Comparison of ENCODE assay signal across 17 cellular contexts in the genomic region with DNA sequence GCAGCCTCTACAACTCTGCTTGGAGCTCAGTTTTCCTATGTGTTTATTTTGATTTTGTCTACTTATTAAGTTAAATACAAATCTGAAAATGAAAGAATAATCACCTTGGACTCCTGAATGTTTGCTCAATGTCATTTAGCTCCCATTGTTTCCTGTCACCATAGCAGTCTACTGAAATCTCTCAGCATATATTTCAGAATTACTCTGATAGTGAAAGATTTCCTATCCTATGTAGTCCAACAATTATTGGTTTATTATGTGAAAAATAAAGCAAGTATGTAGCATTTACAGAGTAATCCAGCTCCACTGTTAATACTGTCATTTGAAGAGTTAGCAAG.
DNase-seq lines count a peak whose midpoint lies in the region; ATAC-seq and TF ChIP-seq lines count a peak whose summit lies in the region.
"Had no signal": no experiment of that assay in that cellular context is flagged by ENCODE, and none has a peak within 500 bp of the region (broad histone marks: within the 10 kb centered on the region; RNA-seq: fewer than 3 reads in every experiment).

No MANE protein-coding gene starts in this region.

- H3K4me3 ChIP-seq in SK-N-SH (ENCODE audit: low read depth in 2 of 2, low read length in 1 of 2) (no peak overlapping the region), mammary epithelial cell (replicated peaks in 1 of 3; ENCODE audit: insufficient read depth in 1 of 3, low read depth in 2 of 3, low read length in 3 of 3) (no peak overlapping the region), mucosa of descending colon (no peak overlapping the region), suprapubic skin (no peak overlapping the region), Karpas-422 (ENCODE audit: low read length) (no peak overlapping the region)
- H3K4me3 ChIP-seq: lung, neural progenitor cell had no signal

- H2AFZ ChIP-seq in SK-N-SH (ENCODE audit: low read depth) (no peak overlapping the region), mammary epithelial cell (ENCODE audit: low read depth, low read length) (no peak overlapping the region), Karpas-422 (ENCODE audit: low read length) (no peak overlapping the region)
- H2AFZ ChIP-seq: neural progenitor cell had no signal

- TF ChIP-seq CTCF in SK-N-SH (IDR thresholded peaks at IDR 0.05) (no peak), mammary epithelial cell (conservative IDR thresholded peaks at IDR 0.05 in 1 of 2, IDR thresholded peaks at IDR 0.05 in 1 of 2; ENCODE audit: extremely low read depth in 1 of 2, insufficient read depth in 1 of 2, low read depth in 1 of 2, low read length in 2 of 2) (no peak), mucosa of descending colon (IDR thresholded peaks at IDR 0.05) (no peak), suprapubic skin (IDR thresholded peaks at IDR 0.05) (no peak)

- no peaks in the 10 kb centered on the region for H3K9me3 ChIP-seq in SK-N-SH
- H3K9me3 ChIP-seq in mammary epithelial cell (replicated peaks; ENCODE audit: insufficient read depth, low read length), result no peaks in the 10 kb centered on the region
- H3K9me3 ChIP-seq in mucosa of descending colon, result no peaks in the 10 kb centered on the region
- H3K9me3 ChIP-seq in suprapubic skin, result no peaks in the 10 kb centered on the region
- H3K9me3 ChIP-seq in Karpas-422 (ENCODE audit: low read length), result no peaks in the 10 kb centered on the region

- DNase-seq in SK-N-SH (no peak), mammary epithelial cell (no peak), mucosa of descending colon (no peak), suprapubic skin (ENCODE audit: low spot score in 2 of 2) (no peak), Karpas-422 (no peak)
- DNase-seq in stimulated activated CD4-positive, alpha-beta T cell treated with anti-CD3 and anti-CD28 coated beads, Interleukin-4, amount 100 ng/mL, for 4 hours, result no peak
- DNase-seq: activated CD4-positive, alpha-beta T cell treated with anti-CD3 and anti-CD28 coated beads for 1 hour; activated naive CD8-positive, alpha-beta T cell treated with anti-CD3 and anti-CD28 coated beads, Interleukin-2, amount 10 ng/mL, durations not matched to agents 7 days and 5 days; HCEC 1CT; NCI-H187 treated with DMSO at 0.1 percent for 48 hours; NCI-H524 treated with DMSO at 0.1 percent for 48 hours; T-helper 1 cell had no signal

- H4K20me1 ChIP-seq in SK-N-SH (ENCODE audit: insufficient read depth) (peaks cover 70% of the 10 kb centered on the region), mammary epithelial cell (ENCODE audit: insufficient read depth, low read length) (no peaks in the 10 kb centered on the region), Karpas-422 (ENCODE audit: insufficient read depth, low read depth, low read length) (no peaks in the 10 kb centered on the region)

- no peak for TF ChIP-seq RAD21 in SK-N-SH (IDR thresholded peaks at IDR 0.05; ENCODE audit: low read length)

- POLR2A ChIA-PET in SK-N-SH (lab: Yijun Ruan, JAX), result interaction anchor here (0.5 kb wide), 1 partner anchor 362 kb away, joined by 3 read pairs; no protein-coding TSS in a partner anchor

- intact Hi-C loops in mammary epithelial cell (cut with micrococcal nuclease) (loop anchor here (10.0 kb wide), 1 partner anchor 357 kb away; the partner anchor contains the start of gene DDX60L), mucosa of descending colon (cut with DNase I, micrococcal nuclease) (no loop called here)

- H3F3A ChIP-seq in SK-N-SH (replicated peaks; ENCODE audit: insufficient read depth), result peaks cover 9% of the 10 kb centered on the region

- H3K27ac ChIP-seq in SK-N-SH (ENCODE audit: low read depth in 2 of 2, low read length in 1 of 2) (no peak overlapping the region), mammary epithelial cell (ENCODE audit: insufficient read depth, low read depth, low read length) (peak overlapping the region; percentile 83), suprapubic skin (peak overlapping the region; percentile 82), Karpas-422 (ENCODE audit: low read length) (no peak overlapping the region)
- H3K27ac ChIP-seq: 22Rv1 had no signal

- CTCF ChIA-PET in SK-N-SH (lab: Yijun Ruan, JAX) (interaction anchor here (1.2 to 1.7 kb wide), 2 partner anchors 9 kb away, joined by 3 to 8 read pairs; no protein-coding TSS in a partner anchor), mammary epithelial cell (lab: Charles Lee; ENCODE audit: low non-redundant PET) (interaction anchor here (0.5 kb wide), 1 partner anchor 163 kb away, joined by 3 read pairs; no protein-coding TSS in a partner anchor)

- H3K9me2 ChIP-seq in SK-N-SH, result no peaks in the 10 kb centered on the region
- no peaks in the 10 kb centered on the region for H3K9me2 ChIP-seq in Karpas-422 (replicated peaks; ENCODE audit: insufficient read depth, low read length)

- no TSS peak for BruUV-seq in mammary epithelial cell (replicated peaks; lab: Mats Ljungman, UMichigan)

- TF ChIP-seq POLR2A in suprapubic skin (IDR thresholded peaks at IDR 0.05), result no peak

- in situ Hi-C loops in mammary epithelial cell (cut with MboI; ENCODE audit: low sequenced_read_pairs in 2 of 2), result loop anchor here in 1 of 2 donors (25.0 kb wide), 1 partner anchor 254 kb away; no protein-coding TSS in a partner anchor

- H3K9ac ChIP-seq in SK-N-SH, result no peak overlapping the region
- H3K9ac ChIP-seq in mammary epithelial cell (ENCODE audit: insufficient read depth, low read length), result no peak overlapping the region
- H3K9ac ChIP-seq in Karpas-422 (ENCODE audit: low read length), result no peak overlapping the region
- H3K9ac ChIP-seq: neural progenitor cell had no signal

- H3K4me1 ChIP-seq in SK-N-SH (ENCODE audit: control insufficient read depth in 1 of 2, insufficient read depth in 2 of 2, low read depth in 1 of 2, low read length in 1 of 2) (peaks cover 0 to 4% of the 10 kb centered on the region in 2 experiments; a peak in 2 of 4 replicates), mammary epithelial cell (ENCODE audit: insufficient read depth, low read length) (peaks cover 79% of the 10 kb centered on the region), mucosa of descending colon (ENCODE audit: low read depth) (no peaks in the 10 kb centered on the region), suprapubic skin (peaks cover 66% of the 10 kb centered on the region), Karpas-422 (ENCODE audit: low read length) (no peaks in the 10 kb centered on the region)

- H3K79me2 ChIP-seq in SK-N-SH (ENCODE audit: insufficient read depth) (peaks cover 100% of the 10 kb centered on the region), mammary epithelial cell (ENCODE audit: insufficient read depth, low read length) (peaks cover 100% of the 10 kb centered on the region), Karpas-422 (ENCODE audit: low read length) (no peaks in the 10 kb centered on the region)

- ATAC-seq in SK-N-SH treated with all-trans-retinoic acid at 6 μM for 48 hours, result no peak
- peak; percentile 16 for ATAC-seq in mucosa of descending colon
- no peak for ATAC-seq in GM19324 (IDR thresholded peaks at IDR 0.05; ENCODE audit: low FRiP score, unreplicated experiment)

- peaks cover 23 to 33% of the 10 kb centered on the region in 2 experiments for H3K36me3 ChIP-seq in SK-N-SH (replicated peaks in 1 of 2; ENCODE audit: control insufficient read depth in 1 of 2, insufficient read depth in 2 of 2, low read length in 1 of 2)
- peaks cover 13% of the 10 kb centered on the region for H3K36me3 ChIP-seq in mammary epithelial cell (ENCODE audit: insufficient read depth, low read length)
- no peaks in the 10 kb centered on the region for H3K36me3 ChIP-seq in mucosa of descending colon (ENCODE audit: low read depth)
- no peaks in the 10 kb centered on the region for H3K36me3 ChIP-seq in suprapubic skin
- H3K36me3 ChIP-seq in Karpas-422 (ENCODE audit: insufficient read depth, low read length), result no peaks in the 10 kb centered on the region

- TF ChIP-seq EP300 in SK-N-SH (IDR thresholded peaks at IDR 0.05; ENCODE audit: borderline replicate concordance in 1 of 2, low read depth in 1 of 2, low read length in 1 of 2), result no peak
- TF ChIP-seq EP300 in suprapubic skin (IDR thresholded peaks at IDR 0.05), result no peak

- dilution Hi-C loops in mammary epithelial cell (cut with HindIII; ENCODE audit: low sequenced_read_pairs), result loop anchor here (5.0 kb wide), 1 partner anchor 54 kb away; no protein-coding TSS in a partner anchor

- 0 out of 2 replicates have a peak overlapping the region, but pooled peaks have one; percentile 12 for H3K4me2 ChIP-seq in SK-N-SH
- peak overlapping the region; percentile 72 for H3K4me2 ChIP-seq in mammary epithelial cell (ENCODE audit: insufficient read depth, low read depth, low read length)
- no peak overlapping the region for H3K4me2 ChIP-seq in Karpas-422 (ENCODE audit: low read depth, low read length, poor library complexity, severe bottlenecking)
- H3K4me2 ChIP-seq: neural progenitor cell had no signal

- H3K27me3 ChIP-seq in SK-N-SH (ENCODE audit: insufficient read depth), result no peaks in the 10 kb centered on the region
- no peaks in the 10 kb centered on the region for H3K27me3 ChIP-seq in mammary epithelial cell (ENCODE audit: insufficient read depth, low read length)
- no peaks in the 10 kb centered on the region for H3K27me3 ChIP-seq in suprapubic skin
- no peaks in the 10 kb centered on the region for H3K27me3 ChIP-seq in Karpas-422 (ENCODE audit: low read length)
- H3K27me3 ChIP-seq: neural progenitor cell had no signal

TF ChIP-seq in SK-N-SH, 30 proteins besides CTCF, POLR2A, EP300 and RAD21 (continues in another document):
- TF ChIP-seq FOSL2 (IDR thresholded peaks at IDR 0.05; ENCODE audit: borderline replicate concordance, low read depth), result no peak
- no peak for TF ChIP-seq MAX (IDR thresholded peaks at IDR 0.05; ENCODE audit: low read depth)
- TF ChIP-seq YY1 (IDR thresholded peaks at IDR 0.05; ENCODE audit: low read depth), result no peak
- no peak for TF ChIP-seq RFX5 (IDR thresholded peaks at IDR 0.05; ENCODE audit: low read length)
- no peak for TF ChIP-seq TEAD4 (IDR thresholded peaks at IDR 0.05; ENCODE audit: borderline replicate concordance, insufficient read depth)

TF ChIP-seq in SK-N-SH treated with all-trans-retinoic acid at 6 μM for 48 hours, 23 proteins besides CTCF, POLR2A, EP300 and RAD21 (continues in another document):
- no peak for TF ChIP-seq ARNTL (CRISPR knock-in tag; IDR thresholded peaks at IDR 0.05; ENCODE audit: borderline replicate concordance, low read depth)
- no peak for TF ChIP-seq ZC3H10 (CRISPR knock-in tag; IDR thresholded peaks at IDR 0.05)
- no peak for TF ChIP-seq OSR1 (CRISPR knock-in tag; IDR thresholded peaks at IDR 0.05)
- TF ChIP-seq, protein P1, sequence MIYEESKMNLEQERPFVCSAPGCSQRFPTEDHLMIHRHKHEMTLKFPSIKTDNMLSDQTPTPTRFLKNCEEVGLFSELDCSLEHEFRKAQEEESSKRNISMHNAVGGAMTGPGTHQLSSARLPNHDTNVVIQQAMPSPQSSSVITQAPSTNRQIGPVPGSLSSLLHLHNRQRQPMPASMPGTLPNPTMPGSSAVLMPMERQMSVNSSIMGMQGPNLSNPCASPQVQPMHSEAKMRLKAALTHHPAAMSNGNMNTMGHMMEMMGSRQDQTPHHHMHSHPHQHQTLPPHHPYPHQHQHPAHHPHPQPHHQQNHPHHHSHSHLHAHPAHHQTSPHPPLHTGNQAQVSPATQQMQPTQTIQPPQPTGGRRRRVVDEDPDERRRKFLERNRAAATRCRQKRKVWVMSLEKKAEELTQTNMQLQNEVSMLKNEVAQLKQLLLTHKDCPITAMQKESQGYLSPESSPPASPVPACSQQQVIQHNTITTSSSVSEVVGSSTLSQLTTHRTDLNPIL (CRISPR knock-in tag; IDR thresholded peaks at IDR 0.05; ENCODE audit: low read depth), result no peak
- no peak for TF ChIP-seq RARB (CRISPR knock-in tag; IDR thresholded peaks at IDR 0.05)

Comparison
In these comparisons a context has a peak if more than half of its experiments do, and no peak if none do; other contexts are left out.
1. H3K27ac ChIP-seq: peak in mammary epithelial cell (single experiment) and suprapubic skin (single experiment); none in SK-N-SH (0 of 2) and Karpas-422 (single experiment).